In the genomic region with DNA sequence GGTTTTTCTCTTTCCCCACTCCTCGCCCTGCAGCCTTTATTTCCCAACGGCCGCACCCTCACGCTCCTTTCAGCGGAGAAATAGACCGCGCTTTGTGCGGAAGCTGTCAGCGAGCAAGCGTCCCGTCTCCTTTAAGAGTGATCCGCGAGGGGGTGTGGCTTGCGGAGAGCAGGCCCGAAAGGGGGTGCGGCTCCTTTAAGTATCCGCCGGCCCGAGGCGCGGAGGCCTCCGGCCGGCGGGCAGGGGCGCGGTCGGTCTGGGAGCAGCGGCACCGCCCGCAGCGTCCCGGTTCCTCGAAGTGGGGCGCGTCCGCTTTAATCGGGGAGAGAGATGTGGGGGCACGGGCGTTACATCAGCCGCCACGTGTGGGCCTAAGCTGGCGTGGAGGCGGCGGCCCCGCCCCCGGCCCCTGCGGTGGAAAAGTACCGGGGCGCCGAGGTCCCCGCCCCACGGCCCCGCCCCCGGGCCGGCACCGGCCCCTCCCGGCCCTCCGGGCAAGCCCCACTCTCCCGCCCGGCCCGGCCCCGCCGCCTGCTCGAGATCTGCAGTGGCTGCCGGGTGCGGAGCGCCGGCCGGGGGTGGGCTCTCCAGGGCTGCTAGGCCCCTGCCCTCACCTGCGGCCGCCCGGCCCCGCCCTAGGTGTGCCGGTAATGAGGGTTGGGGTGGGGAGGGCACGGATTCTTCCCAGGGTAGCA, we compare ENCODE assay signal across 8 cellular contexts. TPM values are rescaled to one million over a fixed set of nuclear protein-coding genes. Genes with fewer than 3 reads are reported as not detected.
DNase-seq lines count a peak whose midpoint lies in the region; ATAC-seq, FAIRE-seq and TF ChIP-seq lines count a peak whose summit lies in the region.

No MANE protein-coding gene starts in this region.

- peaks cover 32% of the 10 kb centered on the region for H3K4me1 Mint-ChIP-seq in activated B cell treated with CpG ODN at 0.5 μM for 24 hours

- intact Hi-C loops in activated B cell treated with CpG ODN at 0.5 μM for 24 hours (cut with micrococcal nuclease) (loop anchor here (1.0 to 5.0 kb wide), 8 partner anchors 25 to 1657 kb away; a partner anchor contains a TSS), kidney (cut with DNase I) (no loop called here)

- H3K27ac Mint-ChIP-seq in activated B cell treated with CpG ODN at 0.5 μM for 24 hours, result peak overlapping the region; percentile 97

- ATAC-seq in GM18870 (IDR thresholded peaks at IDR 0.05; ENCODE audit: unreplicated experiment), result peak; percentile 73
- peak; percentile 75 for ATAC-seq in HG03097 (IDR thresholded peaks at IDR 0.05; ENCODE audit: low FRiP score, unreplicated experiment)
- ATAC-seq in activated B cell treated with CpG ODN at 0.5 μM for 24 hours (ENCODE audit: low read depth), result peak; percentile 76

- no peaks in the 10 kb centered on the region for H3K27me3 Mint-ChIP-seq in activated B cell treated with CpG ODN at 0.5 μM for 24 hours

- no peak for FAIRE-seq in kidney (lab: Jason Lieb, UNC)

- TF ChIP-seq CTCF in activated B cell treated with CpG ODN at 0.5 μM for 24 hours (IDR thresholded peaks at IDR 0.05) (no peak), kidney (IDR thresholded peaks at IDR 0.05; ENCODE audit: borderline replicate concordance, extremely low read depth, insufficient read depth) (no peak)

- peaks cover 16 to 18% of the 10 kb centered on the region in 2 donors for H3K4me1 ChIP-seq in kidney (ENCODE audit: control insufficient read depth in 1 of 2, insufficient read depth in 1 of 2, low read depth in 1 of 2, low read length in 2 of 2)

- peak overlapping the region; percentile 94 for H3K27ac ChIP-seq in caudate nucleus (ENCODE audit: low read depth, low read length)
- peak overlapping the region; percentile 71 to 79 for H3K27ac ChIP-seq in kidney (ENCODE audit: low read depth in 2 of 2, low read length in 2 of 2)

- H3K9ac ChIP-seq in kidney (ENCODE audit: low read length in 2 of 2), result peak overlapping the region; percentile 74 to 84

- peak overlapping the region; percentile 95 for H3K4me3 Mint-ChIP-seq in activated B cell treated with CpG ODN at 0.5 μM for 24 hours

- DNase-seq in AG08395 (ENCODE audit: low spot score) (peak; percentile 95), NCI-H2227 treated with DMSO at 0.1 percent for 48 hours (lab: John Stamatoyannopoulos, UW) (peak; percentile 86), activated B cell treated with CpG ODN at 0.5 μM for 24 hours (peak; percentile 93), caudate nucleus (lab: John Stamatoyannopoulos, UW) (peak in 60 of 61 donors; percentile 41 to 96 (median 87)), kidney (peak; percentile 95)
- peak; percentile 78 to 85 (median 82) for DNase-seq in stimulated activated CD4-positive, alpha-beta T cell treated with anti-CD3 and anti-CD28 coated beads, Interleukin-12 subunit alpha, Interleukin-12 subunit beta, amount 100 ng/mL, for 48 hours (ENCODE audit: low read depth in 2 of 3, low spot score in 1 of 3)

- POLR2A ChIA-PET in activated B cell treated with CpG ODN at 0.5 μM for 24 hours (lab: Charles Lee), result interaction anchor here (0.5 to 2.4 kb wide), 14 partner anchors 13 to 779 kb away, joined by 3 to 12 read pairs (median 3); a partner anchor contains a TSS

- no peaks in the 10 kb centered on the region for H3K36me3 ChIP-seq in kidney (ENCODE audit: control insufficient read depth in 1 of 2, insufficient read depth in 2 of 2, low read length in 2 of 2)

- CTCF ChIA-PET in activated B cell treated with CpG ODN at 0.5 μM for 24 hours (lab: Charles Lee), result interaction anchor here (1.2 to 1.4 kb wide), 2 partner anchors 16 to 24 kb away, joined by 3 to 6 read pairs; no protein-coding TSS in a partner anchor

- no peaks in the 10 kb centered on the region for H3K9me3 Mint-ChIP-seq in activated B cell treated with CpG ODN at 0.5 μM for 24 hours

- H3K36me3 Mint-ChIP-seq in activated B cell treated with CpG ODN at 0.5 μM for 24 hours (ENCODE audit: low read depth), result peaks cover 2% of the 10 kb centered on the region

- no peaks in the 10 kb centered on the region for H3K9me3 ChIP-seq in kidney (ENCODE audit: control insufficient read depth in 1 of 2, low read length in 2 of 2)

- peak overlapping the region; percentile 78 to 87 for H3K4me3 ChIP-seq in kidney (ENCODE audit: low read length in 2 of 2)

RNA-seq across cellular contexts. Expression of a gene that starts 1.2 kb away (rescaled TPM):
- total RNA-seq in activated B cell treated with CpG ODN at 0.5 μM for 24 hours (10.3 and 10.4 TPM in 2 replicates), kidney (12.6 TPM)
- 2.0 TPM for polyA plus RNA-seq in kidney (ENCODE audit: insufficient read depth, low read depth, low replicate concordance)

RNA-seq across cellular contexts. Expression of a gene that starts 38.7 kb away (rescaled TPM):
- total RNA-seq in activated B cell treated with CpG ODN at 0.5 μM for 24 hours (8.1 and 15.1 TPM in 2 replicates), kidney (24.3 TPM)
- 35.6 TPM for polyA plus RNA-seq in kidney (ENCODE audit: insufficient read depth, low read depth, low replicate concordance)

RNA-seq across cellular contexts. Expression of a gene that starts 51.0 kb away (rescaled TPM):
- total RNA-seq in activated B cell treated with CpG ODN at 0.5 μM for 24 hours (8.1 and 8.3 TPM in 2 replicates), kidney (25.1 TPM)
- polyA plus RNA-seq in kidney (ENCODE audit: insufficient read depth, low read depth, low replicate concordance), result 32.5 TPM

RNA-seq across cellular contexts. Expression of a gene that starts 55.3 kb away (rescaled TPM):
- total RNA-seq in activated B cell treated with CpG ODN at 0.5 μM for 24 hours (75.5 and 80.9 TPM in 2 replicates), kidney (156 TPM)
- 636 TPM for polyA plus RNA-seq in kidney (ENCODE audit: insufficient read depth, low read depth, low replicate concordance)

Comparison
In these comparisons a context has a peak if more than half of its experiments do, and no peak if none do; other contexts are left out.
1. Peak in every context shown above with its lines: DNase-seq, ATAC-seq, H3K4me3 ChIP-seq and H3K27ac ChIP-seq.